In genomic region chr2:164306872-164307271, GRCh38 we compare ENCODE assay signal across 11 cellular contexts.
"Had no signal": no experiment of that assay in that cellular context is flagged by ENCODE, and none has a peak within 500 bp of the region (broad histone marks: within the 10 kb centered on the region; RNA-seq: fewer than 3 reads in every experiment).

No MANE protein-coding gene starts in this region.

- H3K9ac ChIP-seq: GM23248 had no signal

- ATAC-seq: GM23338, HCT116 had no signal

- H3K4me2 ChIP-seq: GM23338 had no signal

- H2AFZ ChIP-seq: GM23248, GM23338 had no signal

- H3K4me3 Mint-ChIP-seq: GM23338, H9, HFFc6 had no signal

- DNase-seq: GM23248, GOT3, H7, H9, HCEC 1CT, HFFc6 had no signal

- H3K9me3 Mint-ChIP-seq: GM23338, H9 had no signal

- FAIRE-seq: H1, H54 had no signal

- H3K9me3 ChIP-seq: HAP-1 had no signal

- H3K36me3 ChIP-seq: HAP-1 had no signal

- H3K4me3 ChIP-seq: GM23248, GM23338, HAP-1 had no signal

- H3K4me1 ChIP-seq: HAP-1 had no signal

- H3K27ac ChIP-seq: GM23248 had no signal

- H3K27ac Mint-ChIP-seq: GM23338, H9, HFFc6 had no signal
